Comparison of ENCODE assay signal across 14 cellular contexts in genomic region chr17:9647014-9647413, GRCh38. TPM values are rescaled to one million over a fixed set of nuclear protein-coding genes. Genes with fewer than 3 reads are reported as not detected.
DNase-seq lines count a peak whose midpoint lies in the region; ATAC-seq, FAIRE-seq and TF ChIP-seq lines count a peak whose summit lies in the region.
"Had no signal": no experiment of that assay in that cellular context is flagged by ENCODE, and none has a peak within 500 bp of the region (broad histone marks: within the 10 kb centered on the region; RNA-seq: fewer than 3 reads in every experiment).

No MANE protein-coding gene starts in this region.

- H3K9ac ChIP-seq in astrocyte (ENCODE audit: low read length) (no peak overlapping the region), smooth muscle cell (ENCODE audit: low read depth) (no peak overlapping the region)

- peak overlapping the region; percentile 95 for H3K4me2 ChIP-seq in astrocyte (ENCODE audit: low read length)
- H3K4me2 ChIP-seq in smooth muscle cell: peak overlapping the region; percentile 100

- H3K4me3 Mint-ChIP-seq in astrocyte (ENCODE audit: unreplicated experiment): peak overlapping the region; percentile 96
- H3K4me3 Mint-ChIP-seq in activated CD4-positive, alpha-beta T cell treated with anti-CD3 and anti-CD28 coated beads, Interleukin-2, amount 10 ng/mL, durations not matched to agents 24 days and 14 days: no peak overlapping the region

- no peaks in the 10 kb centered on the region for H3K9me3 Mint-ChIP-seq in astrocyte (ENCODE audit: unreplicated experiment)
- H3K9me3 Mint-ChIP-seq in activated CD4-positive, alpha-beta T cell treated with anti-CD3 and anti-CD28 coated beads, Interleukin-2, amount 10 ng/mL, durations not matched to agents 24 days and 14 days: no peaks in the 10 kb centered on the region
- H3K9me3 Mint-ChIP-seq: activated naive CD4-positive, alpha-beta T cell treated with anti-CD3 and anti-CD28 coated beads, Interleukin-2, amount 50 U/mL, for 72 hours; natural killer cell treated with Interleukin-12 subunit alpha and Interleukin-12 subunit beta and Interleukin-15 and Interleukin-18, amount 100 ng/mL, for 72 hours; stimulated activated memory B cell treated with anti-CD40 and anti-IgM and Interleukin-4, amounts not matched to agents 10 μg/mL and 1 μg/mL and 100 μg/mL, for 72 hours had no signal

- H3K4me1 Mint-ChIP-seq in astrocyte (ENCODE audit: low read depth, unreplicated experiment): peaks cover 26% of the 10 kb centered on the region
- H3K4me1 Mint-ChIP-seq in activated CD4-positive, alpha-beta T cell treated with anti-CD3 and anti-CD28 coated beads, Interleukin-2, amount 10 ng/mL, durations not matched to agents 24 days and 14 days: peaks cover 14% of the 10 kb centered on the region

- no peaks in the 10 kb centered on the region for H4K20me1 ChIP-seq in astrocyte (ENCODE audit: insufficient read depth, low read length)
- no peaks in the 10 kb centered on the region for H4K20me1 ChIP-seq in smooth muscle cell (ENCODE audit: low read depth)

- TF ChIP-seq CTCF in astrocyte (IDR thresholded peaks at IDR 0.05; ENCODE audit: insufficient read depth, low read depth, low read length) (no peak), smooth muscle cell (IDR thresholded peaks at IDR 0.05; ENCODE audit: borderline replicate concordance, insufficient read depth, poor library complexity, severe bottlenecking) (no peak), omental fat pad (IDR thresholded peaks at IDR 0.05) (no peak)

- ATAC-seq in omental fat pad (ENCODE audit: low FRiP score) (no peak), GM21825 (IDR thresholded peaks at IDR 0.05; ENCODE audit: unreplicated experiment) (no peak)
- ATAC-seq: activated CD8-positive, alpha-beta T cell treated with anti-CD3 and anti-CD28 coated beads, Interleukin-2, amount 10 ng/mL, durations not matched to agents 7 days and 5 days; activated naive CD4-positive, alpha-beta T cell treated with anti-CD3 and anti-CD28 coated beads, Interleukin-2, amount 50 U/mL, for 72 hours; natural killer cell treated with Interleukin-12 subunit alpha and Interleukin-12 subunit beta and Interleukin-15 and Interleukin-18, amount 100 ng/mL, for 72 hours; stimulated activated memory B cell treated with anti-CD40 and anti-IgM and Interleukin-4, amounts not matched to agents 10 μg/mL and 1 μg/mL and 100 μg/mL, for 72 hours had no signal

- 20% methylated on average over 4 of the region's 4 CpGs for WGBS in smooth muscle cell (ENCODE audit: low lambda C conversion rate)

- H3K4me3 ChIP-seq in astrocyte (ENCODE audit: insufficient read depth, low read depth, low read length) (no peak overlapping the region), smooth muscle cell (peak overlapping the region; percentile 66)

- no peaks in the 10 kb centered on the region for H3K9me3 ChIP-seq in astrocyte (ENCODE audit: insufficient read depth, low read depth, low read length)
- no peaks in the 10 kb centered on the region for H3K9me3 ChIP-seq in smooth muscle cell (replicated peaks; ENCODE audit: low read depth)

- no peak overlapping the region for H3K27ac ChIP-seq in astrocyte (ENCODE audit: low read depth, low read length)
- peak overlapping the region; percentile 12 for H3K27ac ChIP-seq in smooth muscle cell (ENCODE audit: low read depth)

- no peaks in the 10 kb centered on the region for H3K27me3 ChIP-seq in astrocyte (ENCODE audit: insufficient read depth, low read length)
- H3K27me3 ChIP-seq in smooth muscle cell (ENCODE audit: low read depth): no peaks in the 10 kb centered on the region

- no peaks in the 10 kb centered on the region for H3K36me3 ChIP-seq in astrocyte (ENCODE audit: insufficient read depth, low read length)
- H3K36me3 ChIP-seq in smooth muscle cell (ENCODE audit: low read depth): no peaks in the 10 kb centered on the region

- intact Hi-C loops in activated CD4-positive, alpha-beta T cell treated with anti-CD3 and anti-CD28 coated beads, Interleukin-2, amount 10 ng/mL, durations not matched to agents 24 days and 14 days (cut with micrococcal nuclease): no loop called here

- peaks cover 27% of the 10 kb centered on the region for H3K4me1 ChIP-seq in astrocyte (ENCODE audit: insufficient read depth, low read length)
- peaks cover 22% of the 10 kb centered on the region for H3K4me1 ChIP-seq in smooth muscle cell (ENCODE audit: low read depth)

- FAIRE-seq in astrocyte (lab: Jason Lieb, UNC): no peak

- H3K36me3 Mint-ChIP-seq in astrocyte (ENCODE audit: low read depth, unreplicated experiment): no peaks in the 10 kb centered on the region
- no peaks in the 10 kb centered on the region for H3K36me3 Mint-ChIP-seq in activated CD4-positive, alpha-beta T cell treated with anti-CD3 and anti-CD28 coated beads, Interleukin-2, amount 10 ng/mL, durations not matched to agents 24 days and 14 days (ENCODE audit: low read depth)
- H3K36me3 Mint-ChIP-seq: stimulated activated memory B cell treated with anti-CD40 and anti-IgM and Interleukin-4, amounts not matched to agents 10 μg/mL and 1 μg/mL and 100 μg/mL, for 72 hours had no signal

- H2AFZ ChIP-seq in astrocyte (ENCODE audit: low read depth, low read length) (no peak overlapping the region), smooth muscle cell (ENCODE audit: low read depth) (no peak overlapping the region)

- no peaks in the 10 kb centered on the region for H3K27me3 Mint-ChIP-seq in astrocyte (ENCODE audit: low read depth, unreplicated experiment)
- peaks cover 47% of the 10 kb centered on the region for H3K27me3 Mint-ChIP-seq in activated CD4-positive, alpha-beta T cell treated with anti-CD3 and anti-CD28 coated beads, Interleukin-2, amount 10 ng/mL, durations not matched to agents 24 days and 14 days

- peak overlapping the region; percentile 82 for H3K27ac Mint-ChIP-seq in astrocyte (ENCODE audit: unreplicated experiment)
- no peak overlapping the region for H3K27ac Mint-ChIP-seq in activated CD4-positive, alpha-beta T cell treated with anti-CD3 and anti-CD28 coated beads, Interleukin-2, amount 10 ng/mL, durations not matched to agents 24 days and 14 days
- H3K27ac Mint-ChIP-seq: activated CD8-positive, alpha-beta T cell treated with anti-CD3 and anti-CD28 coated beads, Interleukin-2, amount 10 ng/mL, durations not matched to agents 7 days and 5 days; activated naive CD4-positive, alpha-beta T cell treated with anti-CD3 and anti-CD28 coated beads, Interleukin-2, amount 50 U/mL, for 72 hours; natural killer cell treated with Interleukin-12 subunit alpha and Interleukin-12 subunit beta and Interleukin-15 and Interleukin-18, amount 100 ng/mL, for 72 hours; stimulated activated memory B cell treated with anti-CD40 and anti-IgM and Interleukin-4, amounts not matched to agents 10 μg/mL and 1 μg/mL and 100 μg/mL, for 72 hours had no signal

- peaks cover 9% of the 10 kb centered on the region for H3F3A ChIP-seq in smooth muscle cell (ENCODE audit: low read depth)

- H3K79me2 ChIP-seq in astrocyte (ENCODE audit: insufficient read depth, low read length) (no peaks in the 10 kb centered on the region), smooth muscle cell (ENCODE audit: low read depth) (peaks cover 12% of the 10 kb centered on the region)

- peak; percentile 59 for DNase-seq in DMS53 (lab: John Stamatoyannopoulos, UW)
- DNase-seq in DMS53 treated with DMSO at 0.1 percent for 48 hours (lab: John Stamatoyannopoulos, UW; ENCODE audit: unreplicated experiment): no peak
- DNase-seq in astrocyte (ENCODE audit: low read depth): no peak
- peak; percentile 37 for DNase-seq in iPS-NIHi7 (ENCODE audit: extremely low spot score)
- DNase-seq in smooth muscle cell (lab: John Stamatoyannopoulos, UW; ENCODE audit: unreplicated experiment): no peak
- no peak for DNase-seq in omental fat pad (ENCODE audit: low spot score)
- DNase-seq in activated CD4-positive, alpha-beta T cell treated with anti-CD3 and anti-CD28 coated beads, Interleukin-2, amount 10 ng/mL, durations not matched to agents 24 days and 14 days: no peak
- DNase-seq: activated CD8-positive, alpha-beta T cell treated with anti-CD3 and anti-CD28 coated beads, Interleukin-2, amount 10 ng/mL, durations not matched to agents 7 days and 5 days; effector CD4-positive, alpha-beta T cell; NCI-H1092 treated with DMSO at 0.1 percent for 48 hours had no signal

RNA-seq across cellular contexts. Expression of gene USP43, which starts 1.7 kb away (rescaled TPM):
- 5.3 and 7.0 TPM in 2 replicates for total RNA-seq in astrocyte
- total RNA-seq in smooth muscle cell: 2.6 and 2.7 TPM in 2 replicates
- polyA plus RNA-seq in smooth muscle cell: 2.0 and 3.9 TPM in 2 replicates
- 1 to 10 TPM in 1 of 4 donors, under 1 TPM in 2, not detected in 1; 0.72 to 1.3 (median 0.88) TPM for total RNA-seq in omental fat pad
- total RNA-seq in activated CD4-positive, alpha-beta T cell treated with anti-CD3 and anti-CD28 coated beads, Interleukin-2, amount 10 ng/mL, durations not matched to agents 24 days and 14 days: 0.05 TPM in 1 of 2 replicates, not detected in the other

Comparison
In these comparisons a context has a peak if more than half of its experiments do, and no peak if none do; other contexts are left out.
1. DNase-seq: peak in DMS53 (single experiment) and iPS-NIHi7 (single experiment); none in DMS53 treated with DMSO at 0.1 percent for 48 hours (single experiment), astrocyte (single experiment), smooth muscle cell (single experiment), omental fat pad (single experiment) and activated CD4-positive, alpha-beta T cell treated with anti-CD3 and anti-CD28 coated beads, Interleukin-2, amount 10 ng/mL, durations not matched to agents 24 days and 14 days (single experiment).